ENCODE assay signal across 15 cellular contexts in the genomic region with DNA sequence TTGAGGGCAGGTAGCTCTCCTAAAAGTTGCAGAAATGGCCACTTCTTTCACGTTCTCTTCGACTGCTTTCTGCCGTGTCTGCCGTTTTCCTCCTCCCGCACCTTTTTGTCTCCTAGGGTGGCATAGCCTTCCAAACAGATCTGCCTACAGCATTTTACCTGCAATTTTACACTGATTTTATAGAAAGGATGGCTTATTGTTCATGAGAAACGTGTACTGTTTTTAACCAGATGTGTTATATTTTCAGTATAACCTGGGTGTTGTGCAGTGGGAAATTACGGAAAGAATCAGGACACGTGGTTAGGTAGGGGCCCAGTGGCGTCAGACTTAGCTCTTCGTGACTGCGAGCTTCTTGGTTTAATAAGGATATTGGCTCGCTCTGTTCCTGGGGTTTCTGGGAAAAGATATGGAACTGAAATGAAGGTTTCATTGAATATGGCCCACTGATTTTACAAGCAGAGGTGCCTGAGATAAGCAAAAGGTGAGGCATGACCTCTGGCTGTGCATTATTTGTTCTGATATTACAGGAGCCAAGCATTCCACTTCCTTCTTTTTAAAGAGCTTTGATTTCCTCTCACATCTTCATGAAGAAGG. TPM values are rescaled to one million over a fixed set of nuclear protein-coding genes. Genes with fewer than 3 reads are reported as not detected.
A peak's percentile ranks its signal among the peaks of the same experiment; 100 is the strongest.
DNase-seq lines count a peak whose midpoint lies in the region; ATAC-seq and TF ChIP-seq lines count a peak whose summit lies in the region.
"Had no signal": no experiment of that assay in that cellular context is flagged by ENCODE, and none has a peak within 500 bp of the region (broad histone marks: within the 10 kb centered on the region; RNA-seq: fewer than 3 reads in every experiment).

No MANE protein-coding gene starts in this region.

- peaks cover 20% of the 10 kb centered on the region for H3K4me1 Mint-ChIP-seq in activated T-cell treated with anti-CD3 and anti-CD28 coated beads, Interleukin-2, amount 50 U/mL, for 4 hours (ENCODE audit: low read depth)

- peaks cover 74% of the 10 kb centered on the region for H3K27me3 Mint-ChIP-seq in activated T-cell treated with anti-CD3 and anti-CD28 coated beads, Interleukin-2, amount 50 U/mL, for 4 hours (ENCODE audit: low read depth)

- DNase-seq in BE2C, result no peak
- DNase-seq in HuH-7 (ENCODE audit: low spot score), result peak; percentile 10
- DNase-seq in choroid plexus epithelial cell (ENCODE audit: low read depth), result no peak
- DNase-seq in left colon, result peak; percentile 36 to 60
- DNase-seq in activated T-cell treated with anti-CD3 and anti-CD28 coated beads, Interleukin-2, amount 50 U/mL, for 4 hours, result no peak
- DNase-seq in stimulated activated CD4-positive, alpha-beta T cell treated with anti-CD3 and anti-CD28 coated beads, Interleukin-4, amount 100 ng/mL, for 24 hours, result no peak
- no peak for DNase-seq in NCI-H2196 (lab: John Stamatoyannopoulos, UW; ENCODE audit: unreplicated experiment)
- DNase-seq: AML-193, gastrocnemius medialis, midbrain, NCI-H1105 treated with DMSO at 0.1 percent for 48 hours, NCI-H510A had no signal

- H3K4me3 ChIP-seq in BE2C (ENCODE audit: low read depth, low read length) (peak overlapping the region; percentile 85), choroid plexus epithelial cell (ENCODE audit: low read depth, low read length) (peak overlapping the region; percentile 59)

- H3K4me1 ChIP-seq in BE2C, result peaks cover 11% of the 10 kb centered on the region

- H3K36me3 ChIP-seq in BE2C, result no peaks in the 10 kb centered on the region; the same call in 1 of the 2 replicates
- H3K36me3 ChIP-seq: gastrocnemius medialis, tibial nerve had no signal

- peaks cover 4% of the 10 kb centered on the region; the same call in 1 of the 2 replicates for H3K9me3 ChIP-seq in BE2C
- H3K9me3 ChIP-seq: gastrocnemius medialis had no signal

- no peak overlapping the region for H3K4me3 Mint-ChIP-seq in activated T-cell treated with anti-CD3 and anti-CD28 coated beads, Interleukin-2, amount 50 U/mL, for 4 hours

- intact Hi-C loops in left colon (cut with DNase I, micrococcal nuclease), result no loop called here

- ATAC-seq in left colon (peak; percentile 70), HG02885 (IDR thresholded peaks at IDR 0.05; ENCODE audit: poor library complexity, unreplicated experiment) (no peak)
- ATAC-seq in activated T-cell treated with anti-CD3 and anti-CD28 coated beads, Interleukin-2, amount 50 U/mL, for 4 hours, result no peak
- ATAC-seq: gastrocnemius medialis had no signal

- TF ChIP-seq CTCF in BE2C (IDR thresholded peaks at IDR 0.05; ENCODE audit: low read depth, low read length) (no peak), choroid plexus epithelial cell (conservative IDR thresholded peaks at IDR 0.05; ENCODE audit: low read depth, low read length) (no peak)

- H3K27me3 ChIP-seq in BE2C, result no peaks in the 10 kb centered on the region; the same call in 1 of the 2 replicates

- no peaks in the 10 kb centered on the region for H3K9me3 Mint-ChIP-seq in activated T-cell treated with anti-CD3 and anti-CD28 coated beads, Interleukin-2, amount 50 U/mL, for 4 hours

- H3K36me3 Mint-ChIP-seq in activated T-cell treated with anti-CD3 and anti-CD28 coated beads, Interleukin-2, amount 50 U/mL, for 4 hours (ENCODE audit: insufficient read depth), result no peaks in the 10 kb centered on the region

RNA-seq across cellular contexts. Expression of gene PRSS3, which starts 43.7 kb away (rescaled TPM):
- 116 TPM for polyA plus RNA-seq in BE2C (2012; ENCODE audit: insufficient read depth, insufficient read length, low read depth)
- 100 to 1,000 TPM; 244 to 310 TPM for total RNA-seq in left colon
- 1 to 10 TPM in 1 of 3 donors, under 1 TPM in 2; 0.76 to 1.3 (median 0.82) TPM for total RNA-seq in activated T-cell treated with anti-CD3 and anti-CD28 coated beads, Interleukin-2, amount 50 U/mL, for 4 hours
- total RNA-seq: OCI-LY7, tibial nerve had no signal

Comparison
In these comparisons a context has a peak if more than half of its experiments do, and no peak if none do; other contexts are left out.
1. DNase-seq: peak in HuH-7 (single experiment) and left colon (2 of 2); none in BE2C (single experiment), choroid plexus epithelial cell (single experiment), activated T-cell treated with anti-CD3 and anti-CD28 coated beads, Interleukin-2, amount 50 U/mL, for 4 hours (single experiment), stimulated activated CD4-positive, alpha-beta T cell treated with anti-CD3 and anti-CD28 coated beads, Interleukin-4, amount 100 ng/mL, for 24 hours (single experiment) and NCI-H2196 (single experiment).
2. RNA of gene PRSS3, which starts 43.7 kb away (total RNA-seq): 244 to 310 TPM in left colon; 0.76 to 1.3 TPM in activated T-cell treated with anti-CD3 and anti-CD28 coated beads, Interleukin-2, amount 50 U/mL, for 4 hours; every median in the first group is over 100 times any median in the second.